Comparison of ENCODE assay signal across 9 cellular contexts in the genomic region with DNA sequence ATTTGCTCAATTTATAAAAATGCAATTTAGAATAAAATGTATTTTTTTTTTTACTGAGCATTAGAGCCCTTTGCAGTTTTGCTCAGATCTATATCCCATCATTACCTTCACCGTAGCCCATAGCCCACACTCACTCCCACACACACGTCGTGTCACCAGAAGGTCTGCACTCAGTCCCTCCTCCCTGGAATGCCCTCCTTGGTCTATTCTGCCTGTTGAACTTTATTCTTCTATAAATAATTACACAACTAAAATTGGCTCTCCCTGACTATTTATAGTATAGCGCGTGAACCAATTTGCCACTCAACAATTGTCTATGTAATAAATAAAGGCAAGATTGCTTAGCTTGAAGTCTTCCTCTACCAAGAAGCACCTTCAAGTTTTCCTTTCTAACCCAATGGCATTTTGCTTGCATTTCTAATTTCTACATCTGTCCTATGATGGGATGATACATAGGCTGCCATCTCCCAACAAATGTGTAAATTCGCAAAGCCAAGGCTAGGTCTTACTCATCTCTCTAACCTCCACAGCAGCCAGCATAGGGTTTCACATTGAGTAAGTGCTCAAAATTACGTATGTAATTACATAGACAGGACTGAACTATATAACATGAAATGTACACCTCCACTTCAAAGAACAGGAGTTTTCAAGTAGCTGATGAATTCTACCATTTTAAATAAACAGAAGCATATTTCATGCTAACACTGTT.
DNase-seq lines count a peak whose midpoint lies in the region; ATAC-seq, FAIRE-seq and TF ChIP-seq lines count a peak whose summit lies in the region.
"Had no signal": no experiment of that assay in that cellular context is flagged by ENCODE, and none has a peak within 500 bp of the region (broad histone marks: within the 10 kb centered on the region; RNA-seq: fewer than 3 reads in every experiment).

No MANE protein-coding gene starts in this region.

- H3K27me3 ChIP-seq in right atrium auricular region, result no peaks in the 10 kb centered on the region
- no peaks in the 10 kb centered on the region for H3K27me3 ChIP-seq in small intestine (ENCODE audit: control insufficient read depth in 2 of 2, insufficient read depth in 2 of 2, low read length in 2 of 2)
- no peaks in the 10 kb centered on the region for H3K27me3 ChIP-seq in upper lobe of right lung
- H3K27me3 ChIP-seq: thyroid gland had no signal

- DNase-seq in Right ventricle myocardium superior (no peak), right atrium auricular region (ENCODE audit: low spot score) (no peak), small intestine (peak; percentile 63), NOMO-1 treated with DMSO at 0.1 percent for 48 hours (lab: John Stamatoyannopoulos, UW; ENCODE audit: unreplicated experiment) (no peak), GF-D8 (lab: John Stamatoyannopoulos, UW) (no peak), upper lobe of right lung (no peak)
- DNase-seq: thyroid gland had no signal

- ATAC-seq in Right ventricle myocardium superior (ENCODE audit: poor library complexity) (peak; percentile 68), GM21515 (IDR thresholded peaks at IDR 0.05; ENCODE audit: unreplicated experiment) (peak; percentile 66), HG03432 (IDR thresholded peaks at IDR 0.05; ENCODE audit: unreplicated experiment) (peak; percentile 98), upper lobe of right lung (no peak)

- H3K4me3 ChIP-seq in right atrium auricular region (no peak overlapping the region), small intestine (ENCODE audit: low read depth in 1 of 2, low read length in 2 of 2) (no peak overlapping the region), upper lobe of right lung (no peak overlapping the region)
- H3K4me3 ChIP-seq: thyroid gland had no signal

- intact Hi-C loops in Right ventricle myocardium superior (cut with DNase I), result no loop called here
- intact Hi-C loops in upper lobe of right lung (cut with DNase I), result no loop called here

- H3K27ac ChIP-seq in right atrium auricular region (no peak overlapping the region), small intestine (ENCODE audit: low read depth in 1 of 2, low read length in 1 of 2) (peak overlapping the region; percentile 24 to 45), upper lobe of right lung (no peak overlapping the region)
- H3K27ac ChIP-seq: thyroid gland had no signal

- no peaks in the 10 kb centered on the region for H3K36me3 ChIP-seq in right atrium auricular region
- H3K36me3 ChIP-seq in small intestine (ENCODE audit: control insufficient read depth in 2 of 2, insufficient read depth in 2 of 2, low read length in 2 of 2), result no peaks in the 10 kb centered on the region
- no peaks in the 10 kb centered on the region for H3K36me3 ChIP-seq in upper lobe of right lung
- H3K36me3 ChIP-seq: thyroid gland had no signal

- FAIRE-seq in small intestine (lab: Jason Lieb, UNC), result no peak

- H3K9me3 ChIP-seq in right atrium auricular region (no peaks in the 10 kb centered on the region), small intestine (ENCODE audit: control insufficient read depth, low read depth) (no peaks in the 10 kb centered on the region), upper lobe of right lung (no peaks in the 10 kb centered on the region)
- H3K9me3 ChIP-seq: thyroid gland had no signal

- TF ChIP-seq CTCF in right atrium auricular region (IDR thresholded peaks at IDR 0.05) (no peak), upper lobe of right lung (IDR thresholded peaks at IDR 0.05) (no peak)

- H3K4me1 ChIP-seq in right atrium auricular region, result no peaks in the 10 kb centered on the region
- H3K4me1 ChIP-seq in small intestine (ENCODE audit: control insufficient read depth in 2 of 2, insufficient read depth in 1 of 2, low read depth in 1 of 2, low read length in 1 of 2), result peaks cover 3 to 9% of the 10 kb centered on the region in 2 donors
- no peaks in the 10 kb centered on the region for H3K4me1 ChIP-seq in upper lobe of right lung
- H3K4me1 ChIP-seq: thyroid gland had no signal

- WGBS in small intestine, 3 donors, result 19 to 48% (median 23%) methylated on average over 7 of the region's 7 CpGs

Comparison
In these comparisons a context has a peak if more than half of its experiments do, and no peak if none do; other contexts are left out.
1. H3K27ac ChIP-seq: peak in small intestine (2 of 2); none in right atrium auricular region (0 of 2) and upper lobe of right lung (single experiment).